In the genomic region with DNA sequence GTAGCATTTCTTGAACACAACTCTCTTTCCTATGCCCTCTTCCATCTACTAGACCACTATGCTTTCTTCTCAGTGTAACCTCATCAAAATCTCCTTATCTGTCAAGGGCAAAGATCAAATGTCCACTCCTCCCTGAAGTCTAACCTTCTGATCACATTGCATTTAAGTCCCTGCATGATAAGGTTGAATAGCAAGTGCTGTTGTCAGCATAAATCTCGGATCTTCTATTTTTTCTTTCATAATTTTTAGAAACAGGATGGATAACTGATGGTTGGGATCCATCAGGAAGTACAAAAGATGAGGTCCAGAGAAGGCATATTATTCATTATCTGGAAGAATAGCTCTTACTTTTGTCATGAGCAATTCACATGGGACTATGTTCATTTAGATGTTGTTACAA, we compare ENCODE assay signal across 21 cellular contexts. TPM values are rescaled to one million over a fixed set of nuclear protein-coding genes. Genes with fewer than 3 reads are reported as not detected.
"Had no signal": no experiment of that assay in that cellular context is flagged by ENCODE, and none has a peak within 500 bp of the region (broad histone marks: within the 10 kb centered on the region; RNA-seq: fewer than 3 reads in every experiment).

No MANE protein-coding gene starts in this region.

- H3K4me1 ChIP-seq: foreskin keratinocyte, heart right ventricle, left lung, lower lobe of right lung had no signal

- H3K27me3 ChIP-seq: dorsolateral prefrontal cortex, esophagus muscularis mucosa, foreskin keratinocyte, gastroesophageal sphincter, heart right ventricle, left lung had no signal

- FAIRE-seq: endothelial cell of umbilical vein, frontal cortex, islet of Langerhans, keratinocyte had no signal

- DNase-seq: dermis blood vessel endothelial cell; dorsolateral prefrontal cortex; effector CD4-positive, alpha-beta T cell; effector memory CD4-positive, alpha-beta T cell; foreskin keratinocyte; heart right ventricle; hippocampal formation; left cardiac atrium; left lung; left ventricle myocardium superior; lower lobe of right lung; mesenchymal stem cell; mucosa of descending colon; naive B cell had no signal

- ATAC-seq: foreskin keratinocyte, gastroesophageal sphincter, heart right ventricle, left cardiac atrium, left lung, left ventricle myocardium superior, lower lobe of right lung, mucosa of descending colon had no signal

- H3K36me3 ChIP-seq: esophagus muscularis mucosa, gastroesophageal sphincter, heart right ventricle, left lung, lower lobe of right lung had no signal

- H3K4me3 ChIP-seq: coronary artery, dorsolateral prefrontal cortex, esophagus muscularis mucosa, gastroesophageal sphincter, heart right ventricle, left lung, lower lobe of right lung, mucosa of descending colon had no signal

- H3K27ac ChIP-seq: coronary artery, dorsolateral prefrontal cortex, esophagus muscularis mucosa, foreskin keratinocyte, gastroesophageal sphincter, heart right ventricle, left lung, lower lobe of right lung had no signal

RNA-seq across cellular contexts. Expression of a gene that starts 41.0 kb away (rescaled TPM):
- total RNA-seq: foreskin keratinocyte had no signal
- polyA plus RNA-seq: foreskin keratinocyte, keratinocyte had no signal
